In genomic region chr2:121367246-121367900, GRCh38 we compare ENCODE assay signal across 29 cellular contexts.
"Had no signal": no experiment of that assay in that cellular context is flagged by ENCODE, and none has a peak within 500 bp of the region (broad histone marks: within the 10 kb centered on the region; RNA-seq: fewer than 3 reads in every experiment).

No MANE protein-coding gene starts in this region.

- H3K4me1 ChIP-seq: left lung, lower lobe of right lung, neural progenitor cell, testis, upper lobe of left lung had no signal

- H3K9ac ChIP-seq: neural progenitor cell had no signal

- DNase-seq: kidney; left colon; left lung; lower lobe of right lung; mesendoderm; naive B cell; natural killer cell; nephron progenitor cell; occipital lobe; ovary; stimulated activated CD4-positive, alpha-beta T cell treated with anti-CD3 and anti-CD28 coated beads, Interleukin-12 subunit alpha, Interleukin-12 subunit beta, amount 100 ng/mL, for 4 hours; stimulated activated CD4-positive, alpha-beta T cell treated with anti-CD3 and anti-CD28 coated beads, Interleukin-15, amount 100 ng/mL, for 24 hours; stimulated activated CD4-positive, alpha-beta T cell treated with anti-CD3 and anti-CD28 coated beads, Interleukin-2, amount 100 ng/mL, for 24 hours; stimulated activated CD4-positive, alpha-beta T cell treated with anti-CD3 and anti-CD28 coated beads, Interleukin-4, amount 100 ng/mL, for 1 hour; stimulated activated naive B cell treated with anti-CD40 and anti-IgM and Interleukin-4, amounts not matched to agents 10 μg/mL and 1 μg/mL and 100 μg/mL, for 72 hours; stimulated activated naive CD8-positive, alpha-beta T cell treated with anti-CD3 and anti-CD28 coated beads, Interleukin-15, Interleukin-2, amounts not matched to agents 100 U/mL and 50 U/mL, for 24 hours; stomach; testis; thyroid gland; transverse colon had no signal

- H3K4me2 ChIP-seq: neural progenitor cell had no signal

- H3K4me3 Mint-ChIP-seq: mesothelial cell of epicardium; natural killer cell; nephron progenitor cell; neural progenitor cell; stimulated activated naive B cell treated with anti-CD40 and anti-IgM and Interleukin-4, amounts not matched to agents 10 μg/mL and 1 μg/mL and 100 μg/mL, for 72 hours had no signal

- H3K4me3 ChIP-seq: left lung, lower lobe of right lung, neural progenitor cell, ovary, right atrium auricular region, skin epidermis, stomach, testis, thyroid gland, transverse colon, upper lobe of left lung, vagina had no signal

- H3K27me3 Mint-ChIP-seq: naive B cell; progenitor cell of endocrine pancreas; stimulated activated naive B cell treated with anti-CD40 and anti-IgM and Interleukin-4, amounts not matched to agents 10 μg/mL and 1 μg/mL and 100 μg/mL, for 72 hours had no signal

- H3K36me3 ChIP-seq: neural progenitor cell, ovary had no signal

- H3K27ac Mint-ChIP-seq: mesothelial cell of epicardium; neural progenitor cell; progenitor cell of endocrine pancreas; stimulated activated naive B cell treated with anti-CD40 and anti-IgM and Interleukin-4, amounts not matched to agents 10 μg/mL and 1 μg/mL and 100 μg/mL, for 72 hours had no signal

- H3K9me3 Mint-ChIP-seq: mesothelial cell of epicardium; naive B cell; natural killer cell; nephron progenitor cell; neural progenitor cell; stimulated activated naive B cell treated with anti-CD40 and anti-IgM and Interleukin-4, amounts not matched to agents 10 μg/mL and 1 μg/mL and 100 μg/mL, for 72 hours had no signal

- H3K9me3 ChIP-seq: left lung, lower lobe of right lung, neutrophil, ovary, right atrium auricular region, stomach, testis, thyroid gland, transverse colon, upper lobe of left lung, vagina had no signal

- H3K27ac ChIP-seq: left lung, lower lobe of right lung, neural progenitor cell, neutrophil, ovary, right atrium auricular region, skin epidermis, stomach, testis, thyroid gland, transverse colon, upper lobe of left lung, vagina had no signal

- H3K4me1 Mint-ChIP-seq: mesothelial cell of epicardium, nephron progenitor cell, neural progenitor cell had no signal

- H2AFZ ChIP-seq: neural progenitor cell had no signal

- H3K27me3 ChIP-seq: left lung, neural progenitor cell, neutrophil, ovary, right atrium auricular region, stomach, testis, thyroid gland, transverse colon, upper lobe of left lung, vagina had no signal

- ATAC-seq: left colon; left lung; lower lobe of right lung; natural killer cell; sciatic nerve; stimulated activated naive B cell treated with anti-CD40 and anti-IgM and Interleukin-4, amounts not matched to agents 10 μg/mL and 1 μg/mL and 100 μg/mL, for 72 hours; stimulated activated naive CD8-positive, alpha-beta T cell treated with anti-CD3 and anti-CD28 coated beads, Interleukin-15, Interleukin-2, amounts not matched to agents 100 U/mL and 50 U/mL, for 24 hours had no signal
